In genomic region chr15:29934251-29934650, GRCh38 we compare ENCODE assay signal across 18 cellular contexts.
DNase-seq lines count a peak whose midpoint lies in the region; ATAC-seq and TF ChIP-seq lines count a peak whose summit lies in the region.
"Had no signal": no experiment of that assay in that cellular context is flagged by ENCODE, and none has a peak within 500 bp of the region (broad histone marks: within the 10 kb centered on the region; RNA-seq: fewer than 3 reads in every experiment).

No MANE protein-coding gene starts in this region.

- POLR2A ChIA-PET in Panc1 (lab: Charles Lee) = no interaction called here

- H2AFZ ChIP-seq in osteoblast (ENCODE audit: low read length) = no peak overlapping the region
- H2AFZ ChIP-seq: hepatocyte had no signal

- H3K36me3 ChIP-seq in Panc1 (ENCODE audit: control insufficient read depth, insufficient read depth, low read length) = no peaks in the 10 kb centered on the region
- H3K36me3 ChIP-seq in osteoblast (ENCODE audit: insufficient read depth, low read length) = no peaks in the 10 kb centered on the region
- H3K36me3 ChIP-seq in endodermal cell (ENCODE audit: control insufficient read depth, insufficient read depth, low read length) = no peaks in the 10 kb centered on the region
- H3K36me3 ChIP-seq: sigmoid colon, stomach had no signal

- H3K79me2 ChIP-seq in osteoblast (ENCODE audit: insufficient read depth, low read length) = no peaks in the 10 kb centered on the region
- H3K79me2 ChIP-seq: hepatocyte had no signal

- no peak overlapping the region for H3K9ac ChIP-seq in endodermal cell (ENCODE audit: extremely low read depth, low read length, poor library complexity, severe bottlenecking)

- intact Hi-C loops in Panc1 (cut with micrococcal nuclease; ENCODE audit: unreplicated experiment) = no loop called here

- no peaks in the 10 kb centered on the region for H3K27me3 Mint-ChIP-seq in endodermal cell (ENCODE audit: insufficient read depth)

- 85 to 100% methylated on average over 1 to 2 of the region's 2 CpGs for WGBS in endodermal cell (ENCODE audit: insufficient coverage in 1 of 2, insufficient read length in 1 of 2), 2 experiments

- peaks cover 20% of the 10 kb centered on the region for H3K4me1 Mint-ChIP-seq in endodermal cell
- H3K4me1 Mint-ChIP-seq: nephron progenitor cell had no signal

- H4K20me1 ChIP-seq in osteoblast (ENCODE audit: insufficient read depth, low read length) = no peaks in the 10 kb centered on the region

- H3K4me3 Mint-ChIP-seq in endodermal cell = no peak overlapping the region
- H3K4me3 Mint-ChIP-seq: activated T-cell treated with anti-CD3 and anti-CD28 coated beads, Interleukin-2, amount 50 U/mL, for 4 hours; nephron progenitor cell; T-helper 1 cell treated with Interleukin-12 subunit alpha and Interleukin-12 subunit beta and Interleukin-4 antibody, amounts not matched to agents 30 μg/mL and 1 μg/mL, for 36 hours had no signal

- H3K4me3 ChIP-seq in Panc1 (ENCODE audit: low read depth in 2 of 2, low read length in 2 of 2) (no peak overlapping the region), epithelial cell of esophagus (ENCODE audit: low read length) (no peak overlapping the region), osteoblast (ENCODE audit: insufficient read depth, low read length) (no peak overlapping the region), endodermal cell (ENCODE audit: low read length) (no peak overlapping the region)
- H3K4me3 ChIP-seq: hepatocyte, sigmoid colon, stomach had no signal

- no peaks in the 10 kb centered on the region for H3K9me3 Mint-ChIP-seq in endodermal cell
- H3K9me3 Mint-ChIP-seq: activated T-cell treated with anti-CD3 and anti-CD28 coated beads, Interleukin-2, amount 50 U/mL, for 4 hours; nephron progenitor cell; T-helper 1 cell treated with Interleukin-12 subunit alpha and Interleukin-12 subunit beta and Interleukin-4 antibody, amounts not matched to agents 30 μg/mL and 1 μg/mL, for 36 hours had no signal

- no peak for TF ChIP-seq CTCF in Panc1 (IDR thresholded peaks at IDR 0.05)
- no peak for TF ChIP-seq CTCF in epithelial cell of esophagus (IDR thresholded peaks at IDR 0.05; ENCODE audit: insufficient read depth, low read depth, low read length, missing control alignments)
- no peak for TF ChIP-seq CTCF in osteoblast (IDR thresholded peaks at IDR 0.05; ENCODE audit: extremely low read depth, low read depth, low read length)
- TF ChIP-seq CTCF in endodermal cell (conservative IDR thresholded peaks at IDR 0.05) = no peak

- in situ Hi-C loops in Panc1 (cut with HindIII; ENCODE audit: low pct_unique_long_range_greater_than_20kb, low sequenced_read_pairs) = no loop called here

- DNase-seq in GM03348 (ENCODE audit: low spot score) (peak; percentile 35), Panc1 (ENCODE audit: low read depth, low spot score) (peak; percentile 39), epithelial cell of esophagus (ENCODE audit: low read depth) (peak; percentile 87), osteoblast (ENCODE audit: insufficient read length, low spot score, missing footprints) (no peak), endodermal cell (no peak)
- DNase-seq in activated CD4-positive, alpha-beta T cell treated with anti-CD3 and anti-CD28 coated beads, Interleukin-2, amount 50 U/mL, for 48 hours = no peak
- DNase-seq: activated CD4-positive, alpha-beta T cell treated with anti-CD3 and anti-CD28 coated beads for 48 hours; activated T-cell treated with anti-CD3 and anti-CD28 coated beads, Interleukin-2, amount 50 U/mL, for 4 hours; C1 segment of cervical spinal cord; left ventricle myocardium superior; NCI-H2227 treated with DMSO at 0.1 percent for 48 hours; nephron progenitor cell; sigmoid colon; stomach had no signal

- peak; percentile 53; the same call in 1 of the 2 replicates for ATAC-seq in Panc1
- no peak for ATAC-seq in HG03521 (IDR thresholded peaks at IDR 0.05; ENCODE audit: unreplicated experiment)
- ATAC-seq in HG03571 (IDR thresholded peaks at IDR 0.05; ENCODE audit: unreplicated experiment) = no peak
- ATAC-seq: activated T-cell treated with anti-CD3 and anti-CD28 coated beads, Interleukin-2, amount 50 U/mL, for 4 hours; left ventricle myocardium superior had no signal

- peak overlapping the region; percentile 5 for H3K4me2 ChIP-seq in osteoblast (ENCODE audit: insufficient read depth, low read length)
- H3K4me2 ChIP-seq: hepatocyte had no signal

- BruUV-seq in Panc1 (replicated peaks; lab: Mats Ljungman, UMichigan) = no TSS peak

- H3K4me1 ChIP-seq in Panc1 (ENCODE audit: control insufficient read depth, insufficient read depth, low read length) = 0 out of 2 replicates have a peak, but pooled peaks cover 2% of the 10 kb centered on the region
- H3K4me1 ChIP-seq in osteoblast (ENCODE audit: insufficient read depth, low read length) = peaks cover 16% of the 10 kb centered on the region
- peaks cover 4% of the 10 kb centered on the region for H3K4me1 ChIP-seq in endodermal cell (ENCODE audit: control insufficient read depth, insufficient read depth, low read length)
- H3K4me1 ChIP-seq: sigmoid colon, stomach had no signal

- H3K27me3 ChIP-seq in Panc1 (ENCODE audit: control insufficient read depth, insufficient read depth, low read length) (no peaks in the 10 kb centered on the region), osteoblast (ENCODE audit: insufficient read depth, low read length) (no peaks in the 10 kb centered on the region), endodermal cell (ENCODE audit: control insufficient read depth, insufficient read depth, low read length, poor library complexity, severe bottlenecking) (no peaks in the 10 kb centered on the region)
- H3K27me3 ChIP-seq: hepatocyte, sigmoid colon, stomach had no signal

- no peaks in the 10 kb centered on the region for H3K9me3 ChIP-seq in Panc1 (ENCODE audit: control insufficient read depth, insufficient read depth, low read depth, low read length)
- H3K9me3 ChIP-seq in osteoblast (ENCODE audit: low read depth, low read length) = no peaks in the 10 kb centered on the region
- no peaks in the 10 kb centered on the region for H3K9me3 ChIP-seq in endodermal cell (ENCODE audit: control insufficient read depth, low read length)
- H3K9me3 ChIP-seq: sigmoid colon, stomach had no signal

- CTCF ChIA-PET in Panc1 (lab: Charles Lee) = no interaction called here

- H3K27ac Mint-ChIP-seq in endodermal cell = no peak overlapping the region
- H3K27ac Mint-ChIP-seq: nephron progenitor cell; T-helper 1 cell treated with Interleukin-12 subunit alpha and Interleukin-12 subunit beta and Interleukin-4 antibody, amounts not matched to agents 30 μg/mL and 1 μg/mL, for 36 hours had no signal

- H3K27ac ChIP-seq in Panc1 (ENCODE audit: low read length) (no peak overlapping the region), osteoblast (ENCODE audit: low read depth, low read length) (no peak overlapping the region), endodermal cell (ENCODE audit: low read depth, low read length) (no peak overlapping the region)
- H3K27ac ChIP-seq: hepatocyte, sigmoid colon, stomach had no signal

- no peaks in the 10 kb centered on the region for H3K36me3 Mint-ChIP-seq in endodermal cell (ENCODE audit: low read depth)

Comparison
In these comparisons a context has a peak if more than half of its experiments do, and no peak if none do; other contexts are left out.
1. DNase-seq: peak in GM03348 (single experiment), Panc1 (single experiment) and epithelial cell of esophagus (single experiment); none in osteoblast (single experiment), activated CD4-positive, alpha-beta T cell treated with anti-CD3 and anti-CD28 coated beads, Interleukin-2, amount 50 U/mL, for 48 hours (0 of 2) and endodermal cell (single experiment).